Comparison of ENCODE assay signal across 8 cellular contexts in genomic region chr6:31203345-31203979, GRCh38. TPM values are rescaled to one million over a fixed set of nuclear protein-coding genes. Genes with fewer than 3 reads are reported as not detected.
A peak's percentile ranks its signal among the peaks of the same experiment; 100 is the strongest.
DNase-seq lines count a peak whose midpoint lies in the region; ATAC-seq and TF ChIP-seq lines count a peak whose summit lies in the region.

No MANE protein-coding gene starts in this region.

- no peak for TF ChIP-seq POLR2A in spleen (IDR thresholded peaks at IDR 0.05)

- H3K4me2 ChIP-seq in OCI-LY7 (ENCODE audit: low read length): peak overlapping the region; percentile 84

- H3K4me3 ChIP-seq in OCI-LY7 (ENCODE audit: low read depth, low read length, poor library complexity, severe bottlenecking): peak overlapping the region; percentile 69
- H3K4me3 ChIP-seq in spleen: peak overlapping the region; percentile 12 to 70 (median 42)

- H3K27ac ChIP-seq in C4-2B: peak overlapping the region; percentile 68; the same call in 1 of the 2 replicates
- peak overlapping the region; percentile 87 for H3K27ac ChIP-seq in OCI-LY7 (ENCODE audit: low read depth, low read length, poor library complexity, severe bottlenecking)
- H3K27ac ChIP-seq in spleen: peak overlapping the region; percentile 86 to 100 (median 94)

- H2AFZ ChIP-seq in OCI-LY7 (ENCODE audit: low read length): peak overlapping the region; percentile 67; the same call in 1 of the 2 replicates

- H3K4me1 ChIP-seq in OCI-LY7 (ENCODE audit: insufficient read depth, low read length, poor library complexity, severe bottlenecking) (peaks cover 76% of the 10 kb centered on the region), spleen (peaks cover 21 to 81% (median 47%) of the 10 kb centered on the region in 6 donors)

- no peak for TF ChIP-seq CTCF in C4-2B (conservative IDR thresholded peaks at IDR 0.05)
- TF ChIP-seq CTCF in OCI-LY7 (conservative IDR thresholded peaks at IDR 0.05; ENCODE audit: low read length): no peak
- TF ChIP-seq CTCF in spleen (IDR thresholded peaks at IDR 0.05 in 8 of 11, conservative IDR thresholded peaks at IDR 0.05 in 3 of 11): no peak

- H3K9me3 ChIP-seq in OCI-LY7 (ENCODE audit: low read length) (peaks cover 17% of the 10 kb centered on the region; the same call in 1 of the 2 replicates), spleen (peaks cover 0 to 11% (median 0%) of the 10 kb centered on the region in 8 donors)

- CTCF ChIA-PET in OCI-LY7 (lab: Charles Lee; ENCODE audit: unreplicated experiment): interaction anchor here (1.2 kb wide), 1 partner anchor 163 kb away, joined by 5 read pairs; no protein-coding TSS in a partner anchor

- H4K20me1 ChIP-seq in OCI-LY7 (ENCODE audit: insufficient read depth, low read length): no peaks in the 10 kb centered on the region

- peak; percentile 74 for DNase-seq in OCI-LY7 (ENCODE audit: low spot score)
- peak; percentile 51 for DNase-seq in activated T-helper 2 cell treated with anti-CD3 and anti-CD28 coated beads, Interferon-gamma antibody, Interleukin-2, Interleukin-4, amounts not matched to agents 10 μg/mL and 5 μg/mL and 100 μg/mL, durations not matched to agents 14 hours and 24 hours and 36 hours (ENCODE audit: low spot score)
- peak; percentile 65 for DNase-seq in glomerular visceral epithelial cell (ENCODE audit: extremely low spot score)
- no peak for DNase-seq in spleen
- DNase-seq in central memory CD4-positive, alpha-beta T cell: no peak

- H3K27ac Mint-ChIP-seq in activated T-helper 2 cell treated with anti-CD3 and anti-CD28 coated beads, Interferon-gamma antibody, Interleukin-2, Interleukin-4, amounts not matched to agents 10 μg/mL and 5 μg/mL and 100 μg/mL, durations not matched to agents 14 hours and 24 hours and 36 hours: peak overlapping the region; percentile 98

- intact Hi-C loops in OCI-LY7 (cut with micrococcal nuclease; ENCODE audit: unreplicated experiment) (loop anchor here (5.0 kb wide), 1 partner anchor 586 kb away; the partner anchor contains the start of genes MRPS18B and PPP1R10), spleen (cut with DNase I; ENCODE audit: low total_unique reads) (loop anchor here (10.0 kb wide), 1 partner anchor 61 kb away; no protein-coding TSS in a partner anchor)
- intact Hi-C loops in activated T-helper 2 cell treated with anti-CD3 and anti-CD28 coated beads, Interferon-gamma antibody, Interleukin-2, Interleukin-4, amounts not matched to agents 10 μg/mL and 5 μg/mL and 100 μg/mL, durations not matched to agents 14 hours and 24 hours and 36 hours (cut with micrococcal nuclease): no loop called here

- ATAC-seq in GM19455 (IDR thresholded peaks at IDR 0.05; ENCODE audit: unreplicated experiment): peak; percentile 48
- ATAC-seq in HG03521 (IDR thresholded peaks at IDR 0.05; ENCODE audit: unreplicated experiment): peak; percentile 58

- peaks cover 30% of the 10 kb centered on the region for H3K36me3 Mint-ChIP-seq in activated T-helper 2 cell treated with anti-CD3 and anti-CD28 coated beads, Interferon-gamma antibody, Interleukin-2, Interleukin-4, amounts not matched to agents 10 μg/mL and 5 μg/mL and 100 μg/mL, durations not matched to agents 14 hours and 24 hours and 36 hours (ENCODE audit: low read depth)

- TSS peak; percentile 21 for BruUV-seq in OCI-LY7 (replicated peaks; lab: Mats Ljungman, UMichigan)

- H3K4me1 Mint-ChIP-seq in activated T-helper 2 cell treated with anti-CD3 and anti-CD28 coated beads, Interferon-gamma antibody, Interleukin-2, Interleukin-4, amounts not matched to agents 10 μg/mL and 5 μg/mL and 100 μg/mL, durations not matched to agents 14 hours and 24 hours and 36 hours (ENCODE audit: low read depth): peaks cover 41% of the 10 kb centered on the region

- POLR2A ChIA-PET in OCI-LY7 (lab: Charles Lee): interaction anchor here (0.6 to 1.0 kb wide), 3 partner anchors 11 to 75 kb away, joined by 3 read pairs; no protein-coding TSS in a partner anchor

- H3K4me3 Mint-ChIP-seq in activated T-helper 2 cell treated with anti-CD3 and anti-CD28 coated beads, Interferon-gamma antibody, Interleukin-2, Interleukin-4, amounts not matched to agents 10 μg/mL and 5 μg/mL and 100 μg/mL, durations not matched to agents 14 hours and 24 hours and 36 hours (ENCODE audit: low read depth): peak overlapping the region; percentile 90

- H3K27me3 Mint-ChIP-seq in activated T-helper 2 cell treated with anti-CD3 and anti-CD28 coated beads, Interferon-gamma antibody, Interleukin-2, Interleukin-4, amounts not matched to agents 10 μg/mL and 5 μg/mL and 100 μg/mL, durations not matched to agents 14 hours and 24 hours and 36 hours (ENCODE audit: low read depth): no peaks in the 10 kb centered on the region

- no peaks in the 10 kb centered on the region for H3K27me3 ChIP-seq in spleen (replicated peaks in 1 of 7)

- H3K36me3 ChIP-seq in OCI-LY7 (ENCODE audit: insufficient read depth, low read length) (peaks cover 27% of the 10 kb centered on the region), spleen (peaks cover 0 to 29% (median 1%) of the 10 kb centered on the region in 6 donors)

- H3K9me3 Mint-ChIP-seq in activated T-helper 2 cell treated with anti-CD3 and anti-CD28 coated beads, Interferon-gamma antibody, Interleukin-2, Interleukin-4, amounts not matched to agents 10 μg/mL and 5 μg/mL and 100 μg/mL, durations not matched to agents 14 hours and 24 hours and 36 hours: peaks cover 4% of the 10 kb centered on the region

- WGBS in spleen, 5 donors: 10 to 21% (median 20%) methylated on average over 5 of the region's 5 CpGs

- peaks cover 26% of the 10 kb centered on the region for H3K79me2 ChIP-seq in OCI-LY7 (ENCODE audit: insufficient read depth, low read depth, low read length)

- H3K9me2 ChIP-seq in OCI-LY7 (ENCODE audit: insufficient read depth, low read length): no peaks in the 10 kb centered on the region

RNA-seq across cellular contexts. Expression of gene POU5F1, which starts 33.0 kb away (rescaled TPM):
- 0.44 TPM in 1 of 2 replicates, not detected in the other for total RNA-seq in OCI-LY7 (2014; rRNA removed; shearing (Covaris generic))
- 0.86 and 1.4 TPM in 2 replicates for total RNA-seq in OCI-LY7 (2022)
- not detected in 2 replicates for total RNA-seq in activated T-helper 2 cell treated with anti-CD3 and anti-CD28 coated beads, Interferon-gamma antibody, Interleukin-2, Interleukin-4, amounts not matched to agents 10 μg/mL and 5 μg/mL and 100 μg/mL, durations not matched to agents 14 hours and 24 hours and 36 hours
- 1 to 10 TPM in 5 of 7 donors, under 1 TPM in 2; 0.57 to 3.7 (median 1.3) TPM for total RNA-seq in spleen
- polyA plus RNA-seq in spleen: 1 to 10 TPM; 1.2 to 3.2 (median 2.7) TPM

RNA-seq across cellular contexts. Expression of gene TCF19, which starts 45.1 kb away (rescaled TPM):
- total RNA-seq in OCI-LY7 (2014; rRNA removed; shearing (Covaris generic)): 61.6 and 63.2 TPM in 2 replicates
- total RNA-seq in OCI-LY7 (2022) (54.5 and 56.7 TPM in 2 replicates), spleen (10 to 100 TPM in 4 of 7 donors, 1 to 10 TPM in 3; 6.6 to 12.6 (median 10.2) TPM)
- 81.5 and 82.0 TPM in 2 replicates for total RNA-seq in activated T-helper 2 cell treated with anti-CD3 and anti-CD28 coated beads, Interferon-gamma antibody, Interleukin-2, Interleukin-4, amounts not matched to agents 10 μg/mL and 5 μg/mL and 100 μg/mL, durations not matched to agents 14 hours and 24 hours and 36 hours
- polyA plus RNA-seq in spleen: 1 to 10 TPM; 6.2 to 9.8 (median 7.1) TPM

RNA-seq across cellular contexts. Expression of gene CCHCR1, which starts 45.9 kb away (rescaled TPM):
- 23.9 and 33.0 TPM in 2 replicates for total RNA-seq in OCI-LY7 (2014; rRNA removed; shearing (Covaris generic))
- total RNA-seq in OCI-LY7 (2022): 31.5 and 33.0 TPM in 2 replicates
- 50.5 and 53.1 TPM in 2 replicates for total RNA-seq in activated T-helper 2 cell treated with anti-CD3 and anti-CD28 coated beads, Interferon-gamma antibody, Interleukin-2, Interleukin-4, amounts not matched to agents 10 μg/mL and 5 μg/mL and 100 μg/mL, durations not matched to agents 14 hours and 24 hours and 36 hours
- total RNA-seq in spleen: 10 to 100 TPM in 6 of 7 donors, 1 to 10 TPM in 1; 7.7 to 22.5 (median 17.8) TPM
- polyA plus RNA-seq in spleen: 10 to 100 TPM; 11.1 to 15.2 (median 11.7) TPM

Comparison
In these comparisons a context has a peak if more than half of its experiments do, and no peak if none do; other contexts are left out.
1. DNase-seq: peak in OCI-LY7 (single experiment), activated T-helper 2 cell treated with anti-CD3 and anti-CD28 coated beads, Interferon-gamma antibody, Interleukin-2, Interleukin-4, amounts not matched to agents 10 μg/mL and 5 μg/mL and 100 μg/mL, durations not matched to agents 14 hours and 24 hours and 36 hours (single experiment) and glomerular visceral epithelial cell (single experiment); none in spleen (single experiment) and central memory CD4-positive, alpha-beta T cell (single experiment).
2. Peak in every context shown above with its lines, with median percentiles within 50 percentile points of each other: H3K27ac ChIP-seq.